12 cellular contexts compared by ENCODE assay signal in the genomic region with DNA sequence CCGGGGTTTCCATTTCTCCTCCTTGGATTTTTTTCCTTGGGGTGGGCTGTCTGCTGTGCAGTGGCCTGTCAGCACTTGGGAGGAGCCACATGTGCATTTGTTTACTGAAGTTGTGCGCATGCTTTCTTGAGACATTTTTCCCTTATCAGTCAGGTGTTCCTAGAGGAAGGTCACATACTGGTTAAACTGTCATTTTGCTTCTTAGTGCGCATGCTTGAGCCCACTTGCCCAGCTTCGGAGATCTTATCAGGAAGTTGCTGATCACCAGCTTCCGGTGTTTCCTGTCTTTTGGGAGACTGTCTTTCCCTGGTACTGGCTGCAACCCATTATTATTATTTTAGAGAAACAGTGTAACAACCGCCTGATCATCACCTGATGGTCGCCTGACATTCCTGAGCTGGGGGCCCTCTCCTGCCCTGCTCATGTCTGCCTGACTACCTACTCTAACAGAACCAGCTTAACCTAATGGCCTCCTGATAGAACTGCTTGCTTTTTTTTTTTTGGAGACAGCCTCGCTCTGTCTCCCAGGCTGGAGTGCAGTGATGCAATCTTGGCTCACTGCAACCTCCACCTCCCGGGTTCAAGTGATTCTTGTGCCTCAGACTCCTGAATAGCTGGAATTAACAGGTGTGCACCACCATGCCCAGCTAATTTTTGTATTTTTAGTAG. TPM values are rescaled to one million over a fixed set of nuclear protein-coding genes. Genes with fewer than 3 reads are reported as not detected.
DNase-seq lines count a peak whose midpoint lies in the region; ATAC-seq and TF ChIP-seq lines count a peak whose summit lies in the region.
"Had no signal": no experiment of that assay in that cellular context is flagged by ENCODE, and none has a peak within 500 bp of the region (broad histone marks: within the 10 kb centered on the region; RNA-seq: fewer than 3 reads in every experiment).

No MANE protein-coding gene starts in this region.

- H3K27me3 Mint-ChIP-seq in activated naive CD4-positive, alpha-beta T cell treated with anti-CD3 and anti-CD28 coated beads, Interleukin-2, amount 50 U/mL, for 24 hours = no peaks in the 10 kb centered on the region

- no peak for ATAC-seq in activated naive CD4-positive, alpha-beta T cell treated with anti-CD3 and anti-CD28 coated beads, Interleukin-2, amount 50 U/mL, for 72 hours
- no peak for ATAC-seq in HG02798 (IDR thresholded peaks at IDR 0.05; ENCODE audit: poor library complexity, unreplicated experiment)
- ATAC-seq: HCT116 had no signal

- peak overlapping the region; percentile 38 for H3K4me3 Mint-ChIP-seq in activated naive CD4-positive, alpha-beta T cell treated with anti-CD3 and anti-CD28 coated beads, Interleukin-2, amount 50 U/mL, for 24 hours

- H3K4me1 Mint-ChIP-seq in activated naive CD4-positive, alpha-beta T cell treated with anti-CD3 and anti-CD28 coated beads, Interleukin-2, amount 50 U/mL, for 24 hours = peaks cover 29% of the 10 kb centered on the region

- H3K27ac Mint-ChIP-seq in activated naive CD4-positive, alpha-beta T cell treated with anti-CD3 and anti-CD28 coated beads, Interleukin-2, amount 50 U/mL, for 24 hours = no peak overlapping the region
- H3K27ac Mint-ChIP-seq in activated naive CD4-positive, alpha-beta T cell treated with anti-CD3 and anti-CD28 coated beads, Interleukin-2, amount 50 U/mL, for 72 hours = peak overlapping the region in 1 of 2 donors; percentile 55

- H3K4me3 ChIP-seq in retinal pigment epithelial cell (ENCODE audit: low read length) = peak overlapping the region; percentile 27

- no peaks in the 10 kb centered on the region for H3K9me3 Mint-ChIP-seq in activated naive CD4-positive, alpha-beta T cell treated with anti-CD3 and anti-CD28 coated beads, Interleukin-2, amount 50 U/mL, for 24 hours
- H3K9me3 Mint-ChIP-seq in activated naive CD4-positive, alpha-beta T cell treated with anti-CD3 and anti-CD28 coated beads, Interleukin-2, amount 50 U/mL, for 72 hours = no peaks in the 10 kb centered on the region

- H3K36me3 Mint-ChIP-seq in activated naive CD4-positive, alpha-beta T cell treated with anti-CD3 and anti-CD28 coated beads, Interleukin-2, amount 50 U/mL, for 24 hours = no peaks in the 10 kb centered on the region
- no peaks in the 10 kb centered on the region for H3K36me3 Mint-ChIP-seq in activated naive CD4-positive, alpha-beta T cell treated with anti-CD3 and anti-CD28 coated beads, Interleukin-2, amount 50 U/mL, for 72 hours

- no peak for TF ChIP-seq CTCF in retinal pigment epithelial cell (conservative IDR thresholded peaks at IDR 0.05; ENCODE audit: low read depth, low read length)

- no peak for DNase-seq in activated naive CD4-positive, alpha-beta T cell treated with anti-CD3 and anti-CD28 coated beads, Interleukin-2, amount 50 U/mL, for 72 hours (ENCODE audit: low spot score in 2 of 2)
- peak; percentile 52 for DNase-seq in SKM-1 treated with dmso at 0.1 percent for 144 hours (lab: John Stamatoyannopoulos, UW; ENCODE audit: unreplicated experiment)
- DNase-seq in dermis microvascular lymphatic vessel endothelial cell (ENCODE audit: low read depth in 2 of 2) = peak; percentile 30 to 80
- peak; percentile 93 for DNase-seq in retinal pigment epithelial cell (ENCODE audit: low read depth)
- DNase-seq in stimulated activated CD8-positive, alpha-beta memory T cell treated with anti-CD3 and anti-CD28 coated beads, Interleukin-4, amount 100 ng/mL, for 48 hours = no peak
- DNase-seq in NCI-H2196 treated with DMSO at 0.1 percent for 48 hours (lab: John Stamatoyannopoulos, UW; ENCODE audit: unreplicated experiment) = no peak
- DNase-seq: hippocampal formation, NCI-H526 treated with DMSO at 0.1 percent for 48 hours had no signal

RNA-seq across cellular contexts. Expression of gene ERVFRD-1, which starts 0.4 kb away (rescaled TPM):
- total RNA-seq in activated naive CD4-positive, alpha-beta T cell treated with anti-CD3 and anti-CD28 coated beads, Interleukin-2, amount 50 U/mL, for 72 hours = not detected
- under 0.01 TPM in 2 replicates for total RNA-seq in dermis microvascular lymphatic vessel endothelial cell
- total RNA-seq: MCF 10A had no signal

RNA-seq across cellular contexts. Expression of gene SMIM13, which starts 18.3 kb away (rescaled TPM):
- total RNA-seq in activated naive CD4-positive, alpha-beta T cell treated with anti-CD3 and anti-CD28 coated beads, Interleukin-2, amount 50 U/mL, for 72 hours = 1 to 10 TPM; 6.3 to 6.4 TPM
- total RNA-seq in dermis microvascular lymphatic vessel endothelial cell = 9.5 and 11.8 TPM in 2 replicates

Comparison
In these comparisons a context has a peak if more than half of its experiments do, and no peak if none do; other contexts are left out.
1. DNase-seq: peak in SKM-1 treated with dmso at 0.1 percent for 144 hours (single experiment), dermis microvascular lymphatic vessel endothelial cell (2 of 2) and retinal pigment epithelial cell (single experiment); none in activated naive CD4-positive, alpha-beta T cell treated with anti-CD3 and anti-CD28 coated beads, Interleukin-2, amount 50 U/mL, for 72 hours (0 of 2), stimulated activated CD8-positive, alpha-beta memory T cell treated with anti-CD3 and anti-CD28 coated beads, Interleukin-4, amount 100 ng/mL, for 48 hours (single experiment) and NCI-H2196 treated with DMSO at 0.1 percent for 48 hours (single experiment).